Comparison of ENCODE assay signal across 8 cellular contexts in the genomic region with DNA sequence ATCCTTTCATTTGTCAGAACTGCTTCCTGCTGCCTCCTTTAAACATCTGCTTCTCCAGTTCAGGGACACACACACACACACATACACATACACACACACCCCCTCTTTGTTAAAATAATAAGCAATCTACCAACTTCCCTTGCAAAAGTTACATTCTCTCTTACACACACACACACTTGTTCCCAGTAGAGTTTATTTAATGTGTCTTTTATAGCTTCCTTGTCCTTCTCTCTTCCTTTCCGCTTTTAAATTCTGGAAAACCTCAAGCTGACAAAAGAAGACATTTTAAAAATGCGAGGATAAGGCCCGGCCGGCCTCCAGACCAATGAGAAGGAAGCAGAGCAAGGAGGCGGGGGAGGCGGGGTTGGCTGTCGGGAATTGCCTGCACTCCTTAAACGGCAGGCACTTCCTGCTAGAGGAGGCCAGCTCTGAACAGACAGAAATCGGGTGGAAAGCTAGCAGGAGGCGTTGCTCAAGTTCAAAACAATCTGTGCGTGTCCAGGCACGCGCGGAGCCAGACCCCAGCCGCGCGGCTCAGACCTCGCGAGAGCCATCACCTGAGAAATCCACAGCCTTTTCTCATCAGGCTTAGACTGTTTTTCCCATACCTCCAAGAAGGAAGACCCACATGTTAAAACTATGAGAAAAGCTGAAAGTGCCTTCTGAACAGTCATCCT.
DNase-seq lines count a peak whose midpoint lies in the region; ATAC-seq and TF ChIP-seq lines count a peak whose summit lies in the region.

No MANE protein-coding gene starts in this region.

- H3K4me1 Mint-ChIP-seq in activated CD4-positive, alpha-beta T cell treated with anti-CD3 and anti-CD28 coated beads, Interleukin-2, amount 10 ng/mL, durations not matched to agents 7 days and 5 days, result peaks cover 59% of the 10 kb centered on the region

- H3K27ac Mint-ChIP-seq in activated CD4-positive, alpha-beta T cell treated with anti-CD3 and anti-CD28 coated beads, Interleukin-2, amount 10 ng/mL, durations not matched to agents 7 days and 5 days, result peak overlapping the region; percentile 92

- H3K27me3 Mint-ChIP-seq in activated CD4-positive, alpha-beta T cell treated with anti-CD3 and anti-CD28 coated beads, Interleukin-2, amount 10 ng/mL, durations not matched to agents 7 days and 5 days, result no peaks in the 10 kb centered on the region

- POLR2A ChIA-PET in activated CD4-positive, alpha-beta T cell treated with anti-CD3 and anti-CD28 coated beads, Interleukin-2, amount 10 ng/mL, durations not matched to agents 7 days and 5 days (lab: Charles Lee), result interaction anchor here (0.8 to 1.9 kb wide), 3 partner anchors 43 to 100 kb away, joined by 3 to 8 read pairs (median 6); a partner anchor contains a TSS

- TF ChIP-seq CTCF in AG10803 (conservative IDR thresholded peaks at IDR 0.05; ENCODE audit: low read length), result no peak

- peak overlapping the region; percentile 48 for H3K4me3 ChIP-seq in AG10803 (ENCODE audit: low read length)

- CTCF ChIA-PET in activated CD4-positive, alpha-beta T cell treated with anti-CD3 and anti-CD28 coated beads, Interleukin-2, amount 10 ng/mL, durations not matched to agents 7 days and 5 days (lab: Charles Lee), result interaction anchor here (0.6 to 2.6 kb wide), 9 partner anchors 9 to 201 kb away, joined by 3 to 6 read pairs (median 3); no protein-coding TSS in a partner anchor

- ATAC-seq in GM19025 (IDR thresholded peaks at IDR 0.05; ENCODE audit: low read depth, unreplicated experiment) (peak; percentile 85), HG03196 (IDR thresholded peaks at IDR 0.05; ENCODE audit: unreplicated experiment) (peak; percentile 96)

- peak overlapping the region; percentile 80 for H3K4me3 Mint-ChIP-seq in activated CD4-positive, alpha-beta T cell treated with anti-CD3 and anti-CD28 coated beads, Interleukin-2, amount 10 ng/mL, durations not matched to agents 7 days and 5 days

- H3K9me3 Mint-ChIP-seq in activated CD4-positive, alpha-beta T cell treated with anti-CD3 and anti-CD28 coated beads, Interleukin-2, amount 10 ng/mL, durations not matched to agents 7 days and 5 days, result no peaks in the 10 kb centered on the region

- peak; percentile 98 for DNase-seq in AG10803 (ENCODE audit: low read depth)
- DNase-seq in NCI-H526 (lab: John Stamatoyannopoulos, UW), result peak; percentile 92 to 97
- peak; percentile 81 for DNase-seq in activated CD4-positive, alpha-beta T cell treated with anti-CD3 and anti-CD28 coated beads, Interleukin-2, amount 10 ng/mL, durations not matched to agents 7 days and 5 days
- DNase-seq in dedifferentiated amniotic fluid mesenchymal stem cell (ENCODE audit: extremely low spot score), result peak; percentile 96
- DNase-seq in left kidney (ENCODE audit: low read depth, low spot score), result peak; percentile 99
- DNase-seq in stimulated activated CD4-positive, alpha-beta T cell treated with anti-CD3 and anti-CD28 coated beads, Interleukin-1b, Interleukin-23, amount 100 ng/mL, for 4 hours (ENCODE audit: low read depth in 2 of 2), result peak; percentile 50 to 57

- peaks cover 21% of the 10 kb centered on the region for H3K36me3 Mint-ChIP-seq in activated CD4-positive, alpha-beta T cell treated with anti-CD3 and anti-CD28 coated beads, Interleukin-2, amount 10 ng/mL, durations not matched to agents 7 days and 5 days (ENCODE audit: low read depth)

Comparison
In these comparisons a context has a peak if more than half of its experiments do, and no peak if none do; other contexts are left out.
1. Peak in every context shown above with its lines: DNase-seq, ATAC-seq and H3K4me3 ChIP-seq.